Comparison of ENCODE assay signal across 8 cellular contexts in genomic region chr7:135645296-135645904, GRCh38. TPM values are rescaled to one million over a fixed set of nuclear protein-coding genes. Genes with fewer than 3 reads are reported as not detected.
A peak's percentile ranks its signal among the peaks of the same experiment; 100 is the strongest.
DNase-seq lines count a peak whose midpoint lies in the region; ATAC-seq, FAIRE-seq and TF ChIP-seq lines count a peak whose summit lies in the region.

No MANE protein-coding gene starts in this region.

- H3K4me3 Mint-ChIP-seq in type B pancreatic cell = no peak overlapping the region

- no peaks in the 10 kb centered on the region for H3K4me1 ChIP-seq in kidney (ENCODE audit: control insufficient read depth in 1 of 2, insufficient read depth in 1 of 2, low read depth in 1 of 2, low read length in 2 of 2)

- no peaks in the 10 kb centered on the region for H3K9me3 Mint-ChIP-seq in type B pancreatic cell

- peaks cover 21% of the 10 kb centered on the region for H3K36me3 Mint-ChIP-seq in type B pancreatic cell

- H3K4me3 ChIP-seq in astrocyte of the spinal cord (ENCODE audit: low read depth, low read length) (no peak overlapping the region), kidney (ENCODE audit: low read length in 2 of 2) (no peak overlapping the region)

- no peak overlapping the region for H3K27ac Mint-ChIP-seq in type B pancreatic cell

- DNase-seq in CD1c-positive myeloid dendritic cell (ENCODE audit: extremely low spot score) (peak; percentile 58), NCI-H2196 (lab: John Stamatoyannopoulos, UW; ENCODE audit: unreplicated experiment) (peak; percentile 70), astrocyte of the spinal cord (ENCODE audit: low read depth, low spot score) (peak; percentile 59), kidney (no peak), type B pancreatic cell (ENCODE audit: extremely low spot score, unreplicated experiment) (no peak)
- no peak for DNase-seq in activated CD4-positive, CD25-positive, alpha-beta regulatory T cell (lab: John Stamatoyannopoulos, UW)

- H3K9me3 ChIP-seq in kidney (ENCODE audit: control insufficient read depth in 1 of 2, low read length in 2 of 2) = no peaks in the 10 kb centered on the region

- in situ Hi-C loops in astrocyte of the spinal cord (cut with HindIII; ENCODE audit: low sequenced_read_pairs) = no loop called here

- intact Hi-C loops in kidney (cut with DNase I) = no loop called here

- peaks cover 12 to 15% of the 10 kb centered on the region in 2 donors for H3K36me3 ChIP-seq in kidney (ENCODE audit: control insufficient read depth in 1 of 2, insufficient read depth in 2 of 2, low read length in 2 of 2)

- H3K4me1 Mint-ChIP-seq in type B pancreatic cell (ENCODE audit: unreplicated experiment) = no peaks in the 10 kb centered on the region

- ATAC-seq in GM19025 (IDR thresholded peaks at IDR 0.05; ENCODE audit: low read depth, unreplicated experiment) (peak; percentile 48), HG02884 (IDR thresholded peaks at IDR 0.05; ENCODE audit: unreplicated experiment) (no peak)

- no peaks in the 10 kb centered on the region for H3K27me3 Mint-ChIP-seq in type B pancreatic cell

- TF ChIP-seq CTCF in astrocyte of the spinal cord (IDR thresholded peaks at IDR 0.05; ENCODE audit: low read depth, low read length) = peak; percentile 77
- TF ChIP-seq CTCF in kidney (IDR thresholded peaks at IDR 0.05; ENCODE audit: borderline replicate concordance, extremely low read depth, insufficient read depth) = peak; percentile 74
- TF ChIP-seq CTCF in type B pancreatic cell (conservative IDR thresholded peaks at IDR 0.05) = peak; percentile 83

- peak; percentile 33 for FAIRE-seq in kidney (lab: Jason Lieb, UNC)

- H3K27ac ChIP-seq in kidney (ENCODE audit: low read depth in 2 of 2, low read length in 2 of 2) = no peak overlapping the region

- no peak overlapping the region for H3K9ac ChIP-seq in kidney (ENCODE audit: low read length in 2 of 2)

RNA-seq across cellular contexts. Expression of gene STMP1, which starts 16.9 kb away (rescaled TPM):
- total RNA-seq in kidney (40.8 TPM), type B pancreatic cell (ENCODE audit: low replicate concordance) (58.2 and 61.1 TPM in 2 replicates)
- 35.8 TPM for polyA plus RNA-seq in kidney (ENCODE audit: insufficient read depth, low read depth, low replicate concordance)

Comparison
In these comparisons a context has a peak if more than half of its experiments do, and no peak if none do; other contexts are left out.
1. DNase-seq: peak in CD1c-positive myeloid dendritic cell (single experiment), NCI-H2196 (single experiment) and astrocyte of the spinal cord (single experiment); none in kidney (single experiment), type B pancreatic cell (single experiment) and activated CD4-positive, CD25-positive, alpha-beta regulatory T cell (0 of 4).
2. Peak in every context shown above with its lines, with median percentiles within 50 percentile points of each other: CTCF ChIP-seq.